ENCODE assay signal across 2 cellular contexts in genomic region chr1:181114574-181115366, GRCh38.
A peak's percentile ranks its signal among the peaks of the same experiment; 100 is the strongest.
TF ChIP-seq lines count a peak whose summit lies in the region.

No MANE protein-coding gene starts in this region.

TF ChIP-seq in H1, 55 proteins besides CTCF, POLR2A, EP300 and RAD21:
- TF ChIP-seq MAFK (IDR thresholded peaks at IDR 0.05; ENCODE audit: low read depth, low read length) (peak; percentile 87), CBX8 (IDR thresholded peaks at IDR 0.05; ENCODE audit: borderline replicate concordance, low read depth, low read length) (no peak)
- TF ChIP-seq, protein P1, sequence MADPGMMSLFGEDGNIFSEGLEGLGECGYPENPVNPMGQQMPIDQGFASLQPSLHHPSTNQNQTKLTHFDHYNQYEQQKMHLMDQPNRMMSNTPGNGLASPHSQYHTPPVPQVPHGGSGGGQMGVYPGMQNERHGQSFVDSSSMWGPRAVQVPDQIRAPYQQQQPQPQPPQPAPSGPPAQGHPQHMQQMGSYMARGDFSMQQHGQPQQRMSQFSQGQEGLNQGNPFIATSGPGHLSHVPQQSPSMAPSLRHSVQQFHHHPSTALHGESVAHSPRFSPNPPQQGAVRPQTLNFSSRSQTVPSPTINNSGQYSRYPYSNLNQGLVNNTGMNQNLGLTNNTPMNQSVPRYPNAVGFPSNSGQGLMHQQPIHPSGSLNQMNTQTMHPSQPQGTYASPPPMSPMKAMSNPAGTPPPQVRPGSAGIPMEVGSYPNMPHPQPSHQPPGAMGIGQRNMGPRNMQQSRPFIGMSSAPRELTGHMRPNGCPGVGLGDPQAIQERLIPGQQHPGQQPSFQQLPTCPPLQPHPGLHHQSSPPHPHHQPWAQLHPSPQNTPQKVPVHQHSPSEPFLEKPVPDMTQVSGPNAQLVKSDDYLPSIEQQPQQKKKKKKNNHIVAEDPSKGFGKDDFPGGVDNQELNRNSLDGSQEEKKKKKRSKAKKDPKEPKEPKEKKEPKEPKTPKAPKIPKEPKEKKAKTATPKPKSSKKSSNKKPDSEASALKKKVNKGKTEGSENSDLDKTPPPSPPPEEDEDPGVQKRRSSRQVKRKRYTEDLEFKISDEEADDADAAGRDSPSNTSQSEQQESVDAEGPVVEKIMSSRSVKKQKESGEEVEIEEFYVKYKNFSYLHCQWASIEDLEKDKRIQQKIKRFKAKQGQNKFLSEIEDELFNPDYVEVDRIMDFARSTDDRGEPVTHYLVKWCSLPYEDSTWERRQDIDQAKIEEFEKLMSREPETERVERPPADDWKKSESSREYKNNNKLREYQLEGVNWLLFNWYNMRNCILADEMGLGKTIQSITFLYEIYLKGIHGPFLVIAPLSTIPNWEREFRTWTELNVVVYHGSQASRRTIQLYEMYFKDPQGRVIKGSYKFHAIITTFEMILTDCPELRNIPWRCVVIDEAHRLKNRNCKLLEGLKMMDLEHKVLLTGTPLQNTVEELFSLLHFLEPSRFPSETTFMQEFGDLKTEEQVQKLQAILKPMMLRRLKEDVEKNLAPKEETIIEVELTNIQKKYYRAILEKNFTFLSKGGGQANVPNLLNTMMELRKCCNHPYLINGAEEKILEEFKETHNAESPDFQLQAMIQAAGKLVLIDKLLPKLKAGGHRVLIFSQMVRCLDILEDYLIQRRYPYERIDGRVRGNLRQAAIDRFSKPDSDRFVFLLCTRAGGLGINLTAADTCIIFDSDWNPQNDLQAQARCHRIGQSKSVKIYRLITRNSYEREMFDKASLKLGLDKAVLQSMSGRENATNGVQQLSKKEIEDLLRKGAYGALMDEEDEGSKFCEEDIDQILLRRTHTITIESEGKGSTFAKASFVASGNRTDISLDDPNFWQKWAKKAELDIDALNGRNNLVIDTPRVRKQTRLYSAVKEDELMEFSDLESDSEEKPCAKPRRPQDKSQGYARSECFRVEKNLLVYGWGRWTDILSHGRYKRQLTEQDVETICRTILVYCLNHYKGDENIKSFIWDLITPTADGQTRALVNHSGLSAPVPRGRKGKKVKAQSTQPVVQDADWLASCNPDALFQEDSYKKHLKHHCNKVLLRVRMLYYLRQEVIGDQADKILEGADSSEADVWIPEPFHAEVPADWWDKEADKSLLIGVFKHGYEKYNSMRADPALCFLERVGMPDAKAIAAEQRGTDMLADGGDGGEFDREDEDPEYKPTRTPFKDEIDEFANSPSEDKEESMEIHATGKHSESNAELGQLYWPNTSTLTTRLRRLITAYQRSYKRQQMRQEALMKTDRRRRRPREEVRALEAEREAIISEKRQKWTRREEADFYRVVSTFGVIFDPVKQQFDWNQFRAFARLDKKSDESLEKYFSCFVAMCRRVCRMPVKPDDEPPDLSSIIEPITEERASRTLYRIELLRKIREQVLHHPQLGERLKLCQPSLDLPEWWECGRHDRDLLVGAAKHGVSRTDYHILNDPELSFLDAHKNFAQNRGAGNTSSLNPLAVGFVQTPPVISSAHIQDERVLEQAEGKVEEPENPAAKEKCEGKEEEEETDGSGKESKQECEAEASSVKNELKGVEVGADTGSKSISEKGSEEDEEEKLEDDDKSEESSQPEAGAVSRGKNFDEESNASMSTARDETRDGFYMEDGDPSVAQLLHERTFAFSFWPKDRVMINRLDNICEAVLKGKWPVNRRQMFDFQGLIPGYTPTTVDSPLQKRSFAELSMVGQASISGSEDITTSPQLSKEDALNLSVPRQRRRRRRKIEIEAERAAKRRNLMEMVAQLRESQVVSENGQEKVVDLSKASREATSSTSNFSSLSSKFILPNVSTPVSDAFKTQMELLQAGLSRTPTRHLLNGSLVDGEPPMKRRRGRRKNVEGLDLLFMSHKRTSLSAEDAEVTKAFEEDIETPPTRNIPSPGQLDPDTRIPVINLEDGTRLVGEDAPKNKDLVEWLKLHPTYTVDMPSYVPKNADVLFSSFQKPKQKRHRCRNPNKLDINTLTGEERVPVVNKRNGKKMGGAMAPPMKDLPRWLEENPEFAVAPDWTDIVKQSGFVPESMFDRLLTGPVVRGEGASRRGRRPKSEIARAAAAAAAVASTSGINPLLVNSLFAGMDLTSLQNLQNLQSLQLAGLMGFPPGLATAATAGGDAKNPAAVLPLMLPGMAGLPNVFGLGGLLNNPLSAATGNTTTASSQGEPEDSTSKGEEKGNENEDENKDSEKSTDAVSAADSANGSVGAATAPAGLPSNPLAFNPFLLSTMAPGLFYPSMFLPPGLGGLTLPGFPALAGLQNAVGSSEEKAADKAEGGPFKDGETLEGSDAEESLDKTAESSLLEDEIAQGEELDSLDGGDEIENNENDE (IDR thresholded peaks at IDR 0.05; ENCODE audit: insufficient replicate concordance, low read length) = no peak
- TF ChIP-seq, protein P2, sequence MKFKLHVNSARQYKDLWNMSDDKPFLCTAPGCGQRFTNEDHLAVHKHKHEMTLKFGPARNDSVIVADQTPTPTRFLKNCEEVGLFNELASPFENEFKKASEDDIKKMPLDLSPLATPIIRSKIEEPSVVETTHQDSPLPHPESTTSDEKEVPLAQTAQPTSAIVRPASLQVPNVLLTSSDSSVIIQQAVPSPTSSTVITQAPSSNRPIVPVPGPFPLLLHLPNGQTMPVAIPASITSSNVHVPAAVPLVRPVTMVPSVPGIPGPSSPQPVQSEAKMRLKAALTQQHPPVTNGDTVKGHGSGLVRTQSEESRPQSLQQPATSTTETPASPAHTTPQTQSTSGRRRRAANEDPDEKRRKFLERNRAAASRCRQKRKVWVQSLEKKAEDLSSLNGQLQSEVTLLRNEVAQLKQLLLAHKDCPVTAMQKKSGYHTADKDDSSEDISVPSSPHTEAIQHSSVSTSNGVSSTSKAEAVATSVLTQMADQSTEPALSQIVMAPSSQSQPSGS (IDR thresholded peaks at IDR 0.05; ENCODE audit: low read length) = no peak
TF ChIP-seq in H1: peak in this region for 1.

TF ChIP-seq in HepG2, 621 proteins besides CTCF, POLR2A, EP300 and RAD21:
- TF ChIP-seq MAFK (conservative IDR thresholded peaks at IDR 0.05 in 1 of 2, IDR thresholded peaks at IDR 0.05 in 1 of 2; ENCODE audit: low read length in 2 of 2) (peak; percentile 95 to 97), MAFF (IDR thresholded peaks at IDR 0.05; ENCODE audit: low read depth, low read length) (peak; percentile 95), CAMTA2 (CRISPR knock-in tag; IDR thresholded peaks at IDR 0.05; ENCODE audit: borderline replicate concordance) (no peak), ZNF331 (CRISPR knock-in tag; IDR thresholded peaks at IDR 0.05) (peak; percentile 33; the same call in 1 of the 2 replicates), ZNF460 (CRISPR knock-in tag; IDR thresholded peaks at IDR 0.05; ENCODE audit: borderline replicate concordance) (no peak), ZNF619 (CRISPR knock-in tag; IDR thresholded peaks at IDR 0.05) (no peak), MED13 (CRISPR knock-in tag; IDR thresholded peaks at IDR 0.05) (no peak), FLYWCH1 (CRISPR knock-in tag; IDR thresholded peaks at IDR 0.05) (no peak)
- TF ChIP-seq, protein P3, sequence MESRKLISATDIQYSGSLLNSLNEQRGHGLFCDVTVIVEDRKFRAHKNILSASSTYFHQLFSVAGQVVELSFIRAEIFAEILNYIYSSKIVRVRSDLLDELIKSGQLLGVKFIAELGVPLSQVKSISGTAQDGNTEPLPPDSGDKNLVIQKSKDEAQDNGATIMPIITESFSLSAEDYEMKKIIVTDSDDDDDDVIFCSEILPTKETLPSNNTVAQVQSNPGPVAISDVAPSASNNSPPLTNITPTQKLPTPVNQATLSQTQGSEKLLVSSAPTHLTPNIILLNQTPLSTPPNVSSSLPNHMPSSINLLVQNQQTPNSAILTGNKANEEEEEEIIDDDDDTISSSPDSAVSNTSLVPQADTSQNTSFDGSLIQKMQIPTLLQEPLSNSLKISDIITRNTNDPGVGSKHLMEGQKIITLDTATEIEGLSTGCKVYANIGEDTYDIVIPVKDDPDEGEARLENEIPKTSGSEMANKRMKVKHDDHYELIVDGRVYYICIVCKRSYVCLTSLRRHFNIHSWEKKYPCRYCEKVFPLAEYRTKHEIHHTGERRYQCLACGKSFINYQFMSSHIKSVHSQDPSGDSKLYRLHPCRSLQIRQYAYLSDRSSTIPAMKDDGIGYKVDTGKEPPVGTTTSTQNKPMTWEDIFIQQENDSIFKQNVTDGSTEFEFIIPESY (CRISPR knock-in tag; IDR thresholded peaks at IDR 0.05) = no peak
